Comparison of ENCODE assay signal across 32 cellular contexts in genomic region chr3:50422153-50422552, GRCh38.
"Had no signal": no experiment of that assay in that cellular context is flagged by ENCODE, and none has a peak within 500 bp of the region (broad histone marks: within the 10 kb centered on the region; RNA-seq: fewer than 3 reads in every experiment).

No MANE protein-coding gene starts in this region.

- H3K36me3 ChIP-seq: ascending aorta, breast epithelium, cardiac muscle cell, colonic mucosa, gastrocnemius medialis, WERI-Rb-1 had no signal

- H3K9me3 ChIP-seq: ascending aorta, breast epithelium, colonic mucosa, gastrocnemius medialis had no signal

- H3K4me1 ChIP-seq: ascending aorta, breast epithelium, colonic mucosa, gastrocnemius medialis had no signal

- ATAC-seq: activated CD4-positive, CD25-positive, alpha-beta regulatory T cell treated with anti-CD3 and anti-CD28 coated beads, Interleukin-2, amount 50 U/mL, for 24 hours; activated CD8-positive, alpha-beta T cell treated with anti-CD3 and anti-CD28 coated beads for 36 hours; activated T-cell treated with anti-CD3 and anti-CD28 coated beads, Interleukin-2, amount 50 U/mL, for 4 hours; activated T-helper 17 cell treated with anti-CD3 and anti-CD28 coated beads, Interleukin-2, amount 50 U/mL, for 72 hours; esophagus mucosa; gastrocnemius medialis; T-cell had no signal

- H3K36me3 Mint-ChIP-seq: activated naive CD4-positive, alpha-beta T cell treated with anti-CD3 and anti-CD28 coated beads, Interleukin-2, amount 50 U/mL, for 24 hours; activated naive CD8-positive, alpha-beta T cell treated with anti-CD3 and anti-CD28 coated beads, Interleukin-2, amount 10 ng/mL, durations not matched to agents 7 days and 5 days; brain; T-cell had no signal

- H3K4me3 Mint-ChIP-seq: activated B cell treated with CpG ODN at 0.5 μM for 24 hours; activated CD8-positive, alpha-beta T cell treated with anti-CD3 and anti-CD28 coated beads for 36 hours; activated naive CD4-positive, alpha-beta T cell treated with anti-CD3 and anti-CD28 coated beads, Interleukin-2, amount 50 U/mL, for 24 hours; activated naive CD8-positive, alpha-beta T cell treated with anti-CD3 and anti-CD28 coated beads, Interleukin-2, amount 10 ng/mL, durations not matched to agents 7 days and 5 days; activated T-cell treated with anti-CD3 and anti-CD28 coated beads, Interleukin-2, amount 50 U/mL, for 4 hours; activated T-helper 17 cell treated with anti-CD3 and anti-CD28 coated beads, Interleukin-2, amount 50 U/mL, for 72 hours; brain; T-cell; T-helper 1 cell treated with Interleukin-12 subunit alpha and Interleukin-12 subunit beta and Interleukin-4 antibody, amounts not matched to agents 30 μg/mL and 1 μg/mL, for 36 hours; T-helper 2 cell treated with Interferon-gamma antibody and Interleukin-4, amounts not matched to agents 5 μg/mL and 100 μg/mL, for 36 hours had no signal

- H3K27me3 Mint-ChIP-seq: activated CD8-positive, alpha-beta T cell treated with anti-CD3 and anti-CD28 coated beads for 36 hours; activated naive CD4-positive, alpha-beta T cell treated with anti-CD3 and anti-CD28 coated beads, Interleukin-2, amount 50 U/mL, for 24 hours; activated naive CD8-positive, alpha-beta T cell treated with anti-CD3 and anti-CD28 coated beads, Interleukin-2, amount 10 ng/mL, durations not matched to agents 7 days and 5 days; activated T-helper 17 cell treated with anti-CD3 and anti-CD28 coated beads, Interleukin-2, amount 50 U/mL, for 72 hours; T-cell had no signal

- H3K27me3 ChIP-seq: ascending aorta, breast epithelium, cardiac muscle cell, colonic mucosa, gastrocnemius medialis had no signal

- H3K9me3 Mint-ChIP-seq: activated B cell treated with CpG ODN at 0.5 μM for 24 hours; activated CD8-positive, alpha-beta T cell treated with anti-CD3 and anti-CD28 coated beads for 36 hours; activated naive CD4-positive, alpha-beta T cell treated with anti-CD3 and anti-CD28 coated beads, Interleukin-2, amount 50 U/mL, for 24 hours; activated naive CD8-positive, alpha-beta T cell treated with anti-CD3 and anti-CD28 coated beads, Interleukin-2, amount 10 ng/mL, durations not matched to agents 7 days and 5 days; activated T-cell treated with anti-CD3 and anti-CD28 coated beads, Interleukin-2, amount 50 U/mL, for 4 hours; activated T-helper 17 cell treated with anti-CD3 and anti-CD28 coated beads, Interleukin-2, amount 50 U/mL, for 72 hours; brain; T-cell; T-helper 1 cell treated with Interleukin-12 subunit alpha and Interleukin-12 subunit beta and Interleukin-4 antibody, amounts not matched to agents 30 μg/mL and 1 μg/mL, for 36 hours; T-helper 2 cell treated with Interferon-gamma antibody and Interleukin-4, amounts not matched to agents 5 μg/mL and 100 μg/mL, for 36 hours had no signal

- H3K4me1 Mint-ChIP-seq: activated B cell treated with CpG ODN at 0.5 μM for 24 hours; activated naive CD4-positive, alpha-beta T cell treated with anti-CD3 and anti-CD28 coated beads, Interleukin-2, amount 50 U/mL, for 24 hours; activated naive CD8-positive, alpha-beta T cell treated with anti-CD3 and anti-CD28 coated beads, Interleukin-2, amount 10 ng/mL, durations not matched to agents 7 days and 5 days; activated T-helper 17 cell treated with anti-CD3 and anti-CD28 coated beads, Interleukin-2, amount 50 U/mL, for 72 hours; T-cell had no signal

- H3K4me3 ChIP-seq: ascending aorta, breast epithelium, cardiac muscle cell, colonic mucosa, gastrocnemius medialis had no signal

- DNase-seq: activated B cell treated with CpG ODN at 0.5 μM for 24 hours; activated CD4-positive, alpha-beta T cell treated with anti-CD3 and anti-CD28 coated beads for 48 hours; activated CD4-positive, alpha-beta T cell treated with anti-CD3 and anti-CD28 coated beads, Interleukin-2, amount 50 U/mL, for 1 hour; activated CD4-positive, alpha-beta T cell treated with anti-CD3 and anti-CD28 coated beads, Interleukin-2, amount 50 U/mL, for 48 hours; activated CD8-positive, alpha-beta memory T cell treated with anti-CD3 and anti-CD28 coated beads for 24 hours; activated CD8-positive, alpha-beta T cell treated with anti-CD3 and anti-CD28 coated beads for 36 hours; activated effector memory CD4-positive, alpha-beta T cell treated with Interleukin-2 at 50 U/mL for 16 hours; activated gamma-delta T cell treated with Interleukin-2 at 50 U/mL for 16 hours; activated naive CD4-positive, alpha-beta T cell treated with Interleukin-2 at 50 U/mL for 16 hours; activated naive CD8-positive, alpha-beta T cell treated with anti-CD3 and anti-CD28 coated beads, Interleukin-2, amount 10 ng/mL, durations not matched to agents 7 days and 5 days; activated T-cell treated with anti-CD3 and anti-CD28 coated beads, Interleukin-2, amount 50 U/mL, for 4 hours; central memory CD4-positive, alpha-beta T cell; cerebellar nuclear complex; colonic mucosa; effector CD8-positive, alpha-beta T cell; foreskin fibroblast; gastrocnemius medialis; glutamatergic neuron; SW 1271; T-cell; T1000; WERI-Rb-1 had no signal

- H3K27ac Mint-ChIP-seq: activated B cell treated with CpG ODN at 0.5 μM for 24 hours; activated CD8-positive, alpha-beta T cell treated with anti-CD3 and anti-CD28 coated beads for 36 hours; activated naive CD4-positive, alpha-beta T cell treated with anti-CD3 and anti-CD28 coated beads, Interleukin-2, amount 50 U/mL, for 24 hours; activated naive CD8-positive, alpha-beta T cell treated with anti-CD3 and anti-CD28 coated beads, Interleukin-2, amount 10 ng/mL, durations not matched to agents 7 days and 5 days; activated T-helper 17 cell treated with anti-CD3 and anti-CD28 coated beads, Interleukin-2, amount 50 U/mL, for 72 hours; T-cell; T-helper 1 cell treated with Interleukin-12 subunit alpha and Interleukin-12 subunit beta and Interleukin-4 antibody, amounts not matched to agents 30 μg/mL and 1 μg/mL, for 36 hours; T-helper 2 cell treated with Interferon-gamma antibody and Interleukin-4, amounts not matched to agents 5 μg/mL and 100 μg/mL, for 36 hours had no signal

- H3K27ac ChIP-seq: ascending aorta, breast epithelium, cardiac muscle cell, colonic mucosa, gastrocnemius medialis, WERI-Rb-1 had no signal
